ENCODE assay signal across 9 cellular contexts in the genomic region with DNA sequence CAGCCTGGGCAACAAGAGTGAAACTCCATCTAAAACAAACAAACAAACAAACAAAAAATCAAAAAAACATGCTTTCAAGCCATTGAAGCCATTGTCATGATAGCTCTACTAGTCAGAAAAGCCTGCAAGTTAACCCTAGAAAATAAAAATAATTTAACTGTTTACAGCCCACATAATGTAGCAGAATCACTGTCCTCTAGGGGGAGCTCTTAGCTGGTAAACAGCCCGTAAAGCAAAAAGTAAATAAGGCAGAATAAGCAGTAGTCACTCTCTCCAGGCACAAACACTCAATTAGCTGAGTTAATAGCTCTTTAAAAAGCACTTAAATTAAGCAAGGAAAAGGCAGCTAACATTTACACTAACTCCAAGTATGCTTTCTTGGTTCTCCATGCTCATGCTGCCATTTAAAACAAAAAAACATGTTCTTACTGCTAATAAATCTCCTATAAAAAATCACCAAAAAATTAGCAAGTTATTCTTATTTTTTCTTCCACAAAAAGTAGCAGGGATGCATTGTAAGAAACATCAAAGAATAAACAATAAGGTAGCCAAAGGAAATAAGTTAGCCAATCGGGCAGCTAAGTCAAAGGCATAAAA. TPM values are rescaled to one million over a fixed set of nuclear protein-coding genes. Genes with fewer than 3 reads are reported as not detected.
A peak's percentile ranks its signal among the peaks of the same experiment; 100 is the strongest.
DNase-seq lines count a peak whose midpoint lies in the region; ATAC-seq, FAIRE-seq and TF ChIP-seq lines count a peak whose summit lies in the region.
"Had no signal": no experiment of that assay in that cellular context is flagged by ENCODE, and none has a peak within 500 bp of the region (broad histone marks: within the 10 kb centered on the region; RNA-seq: fewer than 3 reads in every experiment).

No MANE protein-coding gene starts in this region.

- no peak overlapping the region for H4K8ac ChIP-seq in neuronal stem cell (ENCODE audit: low read depth, low read length)

- CTCF ChIA-PET in CD8-positive, alpha-beta T cell (lab: Charles Lee), result interaction anchor here (1.8 to 2.6 kb wide), 3 partner anchors 21 to 195 kb away, joined by 6 to 9 read pairs (median 9); no protein-coding TSS in a partner anchor
- CTCF ChIA-PET in HEK293T (lab: Yijun Ruan, JAX) (interaction anchor here (0.6 to 1.5 kb wide), 6 partner anchors 9 to 496 kb away, joined by 3 to 5 read pairs (median 3); a partner anchor contains a TSS), OCI-LY7 (lab: Charles Lee; ENCODE audit: unreplicated experiment) (interaction anchor here (0.6 to 1.6 kb wide), 3 partner anchors 9 to 244 kb away, joined by 3 read pairs; no protein-coding TSS in a partner anchor)

- no peaks in the 10 kb centered on the region for H4K20me1 ChIP-seq in OCI-LY7 (ENCODE audit: insufficient read depth, low read length)

- no peak for FAIRE-seq in pancreas (lab: Jason Lieb, UNC)
- FAIRE-seq: islet of Langerhans had no signal

- H3K79me2 ChIP-seq in OCI-LY7 (ENCODE audit: insufficient read depth, low read depth, low read length), result no peaks in the 10 kb centered on the region

- no peaks in the 10 kb centered on the region for H3K36me3 ChIP-seq in CD8-positive, alpha-beta T cell (ENCODE audit: insufficient read depth, low read length)
- H3K36me3 ChIP-seq in OCI-LY7 (ENCODE audit: insufficient read depth, low read length) (no peaks in the 10 kb centered on the region), neuronal stem cell (replicated peaks in 1 of 2; ENCODE audit: control insufficient read depth in 2 of 2, insufficient read depth in 2 of 2, low read length in 2 of 2) (no peaks in the 10 kb centered on the region), pancreas (no peaks in the 10 kb centered on the region)

- H3K4me2 ChIP-seq in OCI-LY7 (ENCODE audit: low read length), result no peak overlapping the region
- no peak overlapping the region for H3K4me2 ChIP-seq in neuronal stem cell (ENCODE audit: insufficient read depth, low read length, poor library complexity, severe bottlenecking)

- no peaks in the 10 kb centered on the region for H3K9me2 ChIP-seq in OCI-LY7 (ENCODE audit: insufficient read depth, low read length)

- no peaks in the 10 kb centered on the region for H3K36me3 Mint-ChIP-seq in CD8-positive, alpha-beta T cell

- no peak overlapping the region for H3K9ac ChIP-seq in neuronal stem cell (ENCODE audit: low read depth, low read length, poor library complexity)

- H3K4me1 Mint-ChIP-seq in CD8-positive, alpha-beta T cell (ENCODE audit: low read depth), result no peaks in the 10 kb centered on the region

- H3K27ac Mint-ChIP-seq in CD8-positive, alpha-beta T cell, result no peak overlapping the region

- no peak overlapping the region for H2BK120ac ChIP-seq in neuronal stem cell (ENCODE audit: low read depth, low read length)

- H3K27me3 ChIP-seq in CD8-positive, alpha-beta T cell (ENCODE audit: insufficient read depth, low read length), result peaks cover 7% of the 10 kb centered on the region
- H3K27me3 ChIP-seq in neuronal stem cell (ENCODE audit: control insufficient read depth in 3 of 3, insufficient read depth in 3 of 3, low read depth in 1 of 3, low read length in 3 of 3) (no peaks in the 10 kb centered on the region), pancreas (no peaks in the 10 kb centered on the region)

- POLR2A ChIA-PET in CD8-positive, alpha-beta T cell (lab: Charles Lee), result no interaction called here
- POLR2A ChIA-PET in HEK293T (lab: Yijun Ruan, JAX) (no interaction called here), OCI-LY7 (lab: Charles Lee) (no interaction called here)

- H2BK15ac ChIP-seq in neuronal stem cell (ENCODE audit: low read length), result no peak overlapping the region

- no peak overlapping the region for H4K91ac ChIP-seq in neuronal stem cell (ENCODE audit: low read depth, low read length, poor library complexity)

- H3K14ac ChIP-seq in neuronal stem cell (ENCODE audit: low read length), result no peak overlapping the region

- H3K18ac ChIP-seq in neuronal stem cell (ENCODE audit: low read length), result no peak overlapping the region

- no peak overlapping the region for H2BK12ac ChIP-seq in neuronal stem cell (ENCODE audit: low read length)

- no TSS peak for BruUV-seq in OCI-LY7 (replicated peaks; lab: Mats Ljungman, UMichigan)

- no CpG with 5 or more reads among the region's 2 CpGs for WGBS in neuronal stem cell (ENCODE audit: extremely low coverage in 2 of 2, insufficient read length in 2 of 2, insufficient replicate concordance in 1 of 2), 2 donors
- WGBS in pancreas, 2 donors, result 39 to 45% methylated on average over 2 of the region's 2 CpGs

- no peak overlapping the region for H3K23ac ChIP-seq in neuronal stem cell (ENCODE audit: low read depth, low read length, poor library complexity)

- H3K4ac ChIP-seq in neuronal stem cell (ENCODE audit: low read length), result no peak overlapping the region

- peaks cover 6% of the 10 kb centered on the region for H3K9me3 Mint-ChIP-seq in CD8-positive, alpha-beta T cell

- H3K9me3 ChIP-seq in CD8-positive, alpha-beta T cell (ENCODE audit: low read length), result no peaks in the 10 kb centered on the region
- no peaks in the 10 kb centered on the region for H3K9me3 ChIP-seq in OCI-LY7 (ENCODE audit: low read length)
- peaks cover 0 to 23% of the 10 kb centered on the region in 2 donors for H3K9me3 ChIP-seq in neuronal stem cell (replicated peaks in 1 of 2; ENCODE audit: control insufficient read depth in 2 of 2, insufficient read depth in 1 of 2, low read depth in 1 of 2, low read length in 2 of 2)
- no peaks in the 10 kb centered on the region for H3K9me3 ChIP-seq in pancreas

- H2AK5ac ChIP-seq in neuronal stem cell (ENCODE audit: low read depth, low read length), result no peak overlapping the region

- no peak for ATAC-seq in CD8-positive, alpha-beta T cell
- ATAC-seq in pancreas, result no peak

- no peak for DNase-seq in CD8-positive, alpha-beta T cell
- DNase-seq in HEK293T (ENCODE audit: extremely low spot score), result no peak
- DNase-seq in OCI-LY7 (ENCODE audit: low spot score), result peak; percentile 63
- peak; percentile 39 for DNase-seq in fibroblast of mammary gland (ENCODE audit: low read depth)
- no peak for DNase-seq in neuronal stem cell (ENCODE audit: low spot score)
- no peak for DNase-seq in central memory CD4-positive, alpha-beta T cell
- DNase-seq in pancreas, result no peak
- DNase-seq in NCI-H226, result no peak

- H2AFZ ChIP-seq in OCI-LY7 (ENCODE audit: low read length) (no peak overlapping the region), neuronal stem cell (ENCODE audit: low read length) (no peak overlapping the region)

- peak; percentile 33 for TF ChIP-seq CTCF in CD8-positive, alpha-beta T cell (IDR thresholded peaks at IDR 0.05)
- TF ChIP-seq CTCF in OCI-LY7 (conservative IDR thresholded peaks at IDR 0.05; ENCODE audit: low read length), result peak; percentile 92
- peak; percentile 68 for TF ChIP-seq CTCF in fibroblast of mammary gland (conservative IDR thresholded peaks at IDR 0.05; ENCODE audit: control insufficient read depth, insufficient read depth, low read depth, low read length)
- TF ChIP-seq CTCF in pancreas (IDR thresholded peaks at IDR 0.05), result peak in 2 of 4 donors; percentile 17 to 21

- no peak overlapping the region for H2BK5ac ChIP-seq in neuronal stem cell (ENCODE audit: low read length)

- no peak overlapping the region for H3K4me3 ChIP-seq in CD8-positive, alpha-beta T cell (ENCODE audit: low read depth, low read length)
- no peak overlapping the region for H3K4me3 ChIP-seq in OCI-LY7 (ENCODE audit: low read depth, low read length, poor library complexity, severe bottlenecking)
- no peak overlapping the region for H3K4me3 ChIP-seq in fibroblast of mammary gland (ENCODE audit: control insufficient read depth, low read depth, low read length)
- H3K4me3 ChIP-seq in neuronal stem cell (ENCODE audit: low read length in 2 of 2), result no peak overlapping the region
- no peak overlapping the region for H3K4me3 ChIP-seq in pancreas

- no peaks in the 10 kb centered on the region for H3K4me1 ChIP-seq in CD8-positive, alpha-beta T cell (ENCODE audit: insufficient read depth, low read length)
- H3K4me1 ChIP-seq in OCI-LY7 (ENCODE audit: insufficient read depth, low read length, poor library complexity, severe bottlenecking), result no peaks in the 10 kb centered on the region
- H3K4me1 ChIP-seq in neuronal stem cell (ENCODE audit: control insufficient read depth in 2 of 2, insufficient read depth in 1 of 2, low read depth in 1 of 2, low read length in 2 of 2), result no peaks in the 10 kb centered on the region
- H3K4me1 ChIP-seq in pancreas, result no peaks in the 10 kb centered on the region

- no peak overlapping the region for H3K27ac ChIP-seq in CD8-positive, alpha-beta T cell (ENCODE audit: low read depth, low read length)
- H3K27ac ChIP-seq in OCI-LY7 (ENCODE audit: low read depth, low read length, poor library complexity, severe bottlenecking), result no peak overlapping the region
- no peak overlapping the region for H3K27ac ChIP-seq in neuronal stem cell (replicated peaks; ENCODE audit: low read length)
- H3K27ac ChIP-seq in pancreas, result no peak overlapping the region

- no peak overlapping the region for H3K4me3 Mint-ChIP-seq in CD8-positive, alpha-beta T cell

- intact Hi-C loops in CD8-positive, alpha-beta T cell (cut with DNase I, micrococcal nuclease), result no loop called here
- intact Hi-C loops in OCI-LY7 (cut with micrococcal nuclease; ENCODE audit: unreplicated experiment) (no loop called here), pancreas (cut with DNase I) (no loop called here)

- no peaks in the 10 kb centered on the region for H3K79me1 ChIP-seq in neuronal stem cell (ENCODE audit: low read depth, low read length)

- H3K27me3 Mint-ChIP-seq in CD8-positive, alpha-beta T cell (ENCODE audit: low read depth), result peaks cover 12% of the 10 kb centered on the region

TF ChIP-seq in HEK293T, 16 proteins besides CTCF, POLR2A, EP300 and RAD21 (continues in another document):
- no peak for TF ChIP-seq NFRKB (IDR thresholded peaks at IDR 0.05)
- TF ChIP-seq SP1 (IDR thresholded peaks at IDR 0.05), result no peak

RNA-seq across cellular contexts. Expression of a gene that starts 11.3 kb away (rescaled TPM):
- total RNA-seq in CD8-positive, alpha-beta T cell, result under 1 TPM in 1 of 2 experiments, not detected in 1; 0.46 TPM
- 0.82 and 1.4 TPM in 2 replicates for total RNA-seq in OCI-LY7 (2014; rRNA removed; shearing (Covaris generic))
- total RNA-seq in OCI-LY7 (2022), result 3.0 and 6.2 TPM in 2 replicates
- polyA plus RNA-seq in neuronal stem cell (2013, experiment 1 of 2), result not detected
- not detected for polyA plus RNA-seq in neuronal stem cell (2013, experiment 2 of 2)
- total RNA-seq in pancreas, result 10 to 100 TPM in 1 of 6 donors, 1 to 10 TPM in 2, under 1 TPM in 3; 0.28 to 11.1 (median 1.1) TPM
- 1 to 10 TPM in 1 of 2 donors, under 1 TPM in 1; 0.80 to 1.2 TPM for polyA plus RNA-seq in pancreas

RNA-seq across cellular contexts. Expression of a gene that starts 43.8 kb away (rescaled TPM):
- 1 to 10 TPM in 1 of 2 experiments, under 1 TPM in 1; 0.87 to 1.6 TPM for total RNA-seq in CD8-positive, alpha-beta T cell
- not detected in 2 replicates for total RNA-seq in OCI-LY7 (2014; rRNA removed; shearing (Covaris generic))
- 4.5 and 5.8 TPM in 2 replicates for total RNA-seq in OCI-LY7 (2022)
- not detected for polyA plus RNA-seq in neuronal stem cell (2013, experiment 1 of 2)
- not detected for polyA plus RNA-seq in neuronal stem cell (2013, experiment 2 of 2)
- total RNA-seq in pancreas, result 1 to 10 TPM in 3 of 6 donors, under 1 TPM in 3; 0.51 to 8.8 (median 1.3) TPM
- under 1 TPM; 0.56 to 0.57 TPM for polyA plus RNA-seq in pancreas

RNA-seq across cellular contexts. Expression of a gene that starts 50.1 kb away (rescaled TPM):
- under 1 TPM in 1 of 2 experiments, not detected in 1; 0.19 TPM for total RNA-seq in CD8-positive, alpha-beta T cell
- not detected in 2 replicates for total RNA-seq in OCI-LY7 (2014; rRNA removed; shearing (Covaris generic))
- total RNA-seq in OCI-LY7 (2022), result not detected in 2 replicates
- polyA plus RNA-seq in neuronal stem cell (2013, experiment 1 of 2), result not detected
- polyA plus RNA-seq in neuronal stem cell (2013, experiment 2 of 2), result not detected
- total RNA-seq in pancreas, result not detected
- polyA plus RNA-seq in pancreas, result not detected

Comparison
In these comparisons a context has a peak if more than half of its experiments do, and no peak if none do; other contexts are left out.
1. DNase-seq: peak in OCI-LY7 (single experiment) and fibroblast of mammary gland (single experiment); none in CD8-positive, alpha-beta T cell (0 of 7), HEK293T (single experiment), neuronal stem cell (single experiment), central memory CD4-positive, alpha-beta T cell (single experiment), pancreas (0 of 6) and NCI-H226 (single experiment).